In genomic region chr7:80613519-80613918, GRCh38 we compare ENCODE assay signal across 18 cellular contexts. TPM values are rescaled to one million over a fixed set of nuclear protein-coding genes. Genes with fewer than 3 reads are reported as not detected.
DNase-seq lines count a peak whose midpoint lies in the region; ATAC-seq and TF ChIP-seq lines count a peak whose summit lies in the region.
"Had no signal": no experiment of that assay in that cellular context is flagged by ENCODE, and none has a peak within 500 bp of the region (broad histone marks: within the 10 kb centered on the region; RNA-seq: fewer than 3 reads in every experiment).

No MANE protein-coding gene starts in this region.

- CTCF ChIA-PET in A673 (lab: Charles Lee) = no interaction called here

- H3K4me1 ChIP-seq in heart left ventricle = peaks cover 6 to 91% (median 55%) of the 10 kb centered on the region in 12 donors
- H3K4me1 ChIP-seq in right atrium auricular region = peaks cover 0 to 73% of the 10 kb centered on the region in 2 donors
- peaks cover 20% of the 10 kb centered on the region for H3K4me1 ChIP-seq in A673 (ENCODE audit: insufficient read depth, low read length, poor library complexity, severe bottlenecking)
- peaks cover 55% of the 10 kb centered on the region for H3K4me1 ChIP-seq in adipocyte (ENCODE audit: control insufficient read depth, insufficient read depth, low read length)
- peaks cover 90% of the 10 kb centered on the region for H3K4me1 ChIP-seq in psoas muscle

- BruUV-seq in A673 (replicated peaks; lab: Mats Ljungman, UMichigan) = no TSS peak

- POLR2A ChIA-PET in A673 (lab: Charles Lee; ENCODE audit: low non-redundant PET) = no interaction called here

- intact Hi-C loops in heart left ventricle (cut with DNase I) = no loop called here
- intact Hi-C loops in A673 (cut with micrococcal nuclease; ENCODE audit: unreplicated experiment) = no loop called here
- intact Hi-C loops in psoas muscle (cut with DNase I) = no loop called here

- H3K4me3 ChIP-seq in heart left ventricle (peak overlapping the region in 3 of 12 donors; percentile 0 to 7 (median 2)), right atrium auricular region (no peak overlapping the region), A673 (ENCODE audit: low read depth, low read length, poor library complexity, severe bottlenecking) (no peak overlapping the region), adipocyte (ENCODE audit: low read length) (no peak overlapping the region), psoas muscle (peak overlapping the region; percentile 35)
- H3K4me3 ChIP-seq: GM12878, GM23338 had no signal

- TF ChIP-seq CTCF in heart left ventricle (IDR thresholded peaks at IDR 0.05) = no peak
- TF ChIP-seq CTCF in right atrium auricular region (IDR thresholded peaks at IDR 0.05) = no peak
- TF ChIP-seq CTCF in A673 (conservative IDR thresholded peaks at IDR 0.05; ENCODE audit: low read depth, low read length) = no peak
- TF ChIP-seq CTCF in psoas muscle (IDR thresholded peaks at IDR 0.05) = no peak

- ATAC-seq in heart left ventricle (no peak), psoas muscle (no peak), HG03097 (IDR thresholded peaks at IDR 0.05; ENCODE audit: low FRiP score, unreplicated experiment) (no peak)
- ATAC-seq: GM12878, GM23338 had no signal

- H3K27me3 ChIP-seq in heart left ventricle (no peaks in the 10 kb centered on the region), right atrium auricular region (no peaks in the 10 kb centered on the region), A673 (replicated peaks; ENCODE audit: insufficient read depth, low read depth, low read length, poor library complexity) (no peaks in the 10 kb centered on the region), adipocyte (replicated peaks; ENCODE audit: control insufficient read depth, insufficient read depth, low read length) (no peaks in the 10 kb centered on the region), psoas muscle (ENCODE audit: insufficient read depth in 3 of 3, low read length in 2 of 3) (no peaks in the 10 kb centered on the region)

- no peak for TF ChIP-seq POLR2A in heart left ventricle (IDR thresholded peaks at IDR 0.05)

- peaks cover 0 to 2% (median 0%) of the 10 kb centered on the region in 12 donors for H3K9me3 ChIP-seq in heart left ventricle
- H3K9me3 ChIP-seq in right atrium auricular region = no peaks in the 10 kb centered on the region
- no peaks in the 10 kb centered on the region for H3K9me3 ChIP-seq in A673 (ENCODE audit: low read depth, low read length, poor library complexity, severe bottlenecking)
- peaks cover 2% of the 10 kb centered on the region for H3K9me3 ChIP-seq in adipocyte (ENCODE audit: control insufficient read depth, low read length)
- H3K9me3 ChIP-seq in psoas muscle = no peaks in the 10 kb centered on the region

- no peak for DNase-seq in heart left ventricle
- DNase-seq in right atrium auricular region (ENCODE audit: low spot score) = no peak
- no peak for DNase-seq in A673 (ENCODE audit: low spot score)
- DNase-seq in adipocyte (ENCODE audit: low read depth) = no peak
- DNase-seq in psoas muscle = no peak
- DNase-seq in activated CD4-positive, CD25-positive, alpha-beta regulatory T cell (lab: John Stamatoyannopoulos, UW) = no peak
- DNase-seq in effector CD4-positive, alpha-beta T cell = no peak
- DNase-seq: 8988T; C1 segment of cervical spinal cord; Calu3; CD4-positive, alpha-beta T cell; DMS 273 treated with DMSO at 0.1 percent for 48 hours; H9 had no signal

- H3K36me3 ChIP-seq in heart left ventricle (no peaks in the 10 kb centered on the region), right atrium auricular region (peaks cover 7% of the 10 kb centered on the region), A673 (ENCODE audit: insufficient read depth, low read length, poor library complexity, severe bottlenecking) (no peaks in the 10 kb centered on the region), adipocyte (ENCODE audit: control insufficient read depth, insufficient read depth, low read length, severe bottlenecking) (no peaks in the 10 kb centered on the region), psoas muscle (ENCODE audit: insufficient read depth in 1 of 2, low read depth in 1 of 2) (no peaks in the 10 kb centered on the region)

- H3K27ac ChIP-seq in heart left ventricle = peak overlapping the region; percentile 13 to 83 (median 70)
- peak overlapping the region in 1 of 2 donors; percentile 87 for H3K27ac ChIP-seq in right atrium auricular region
- peak overlapping the region; percentile 28 for H3K27ac ChIP-seq in A673 (ENCODE audit: low read depth, low read length, poor library complexity, severe bottlenecking)
- peak overlapping the region; percentile 87 for H3K27ac ChIP-seq in psoas muscle

- 33 to 80% (median 47%) methylated on average over 1 of the region's 1 CpG for WGBS in heart left ventricle, 4 donors
- 56 to 65% (median 62%) methylated on average over 1 of the region's 1 CpG for WGBS in psoas muscle, 3 donors

- peak overlapping the region; percentile 78 for H3K9ac ChIP-seq in adipocyte (ENCODE audit: low read length)

RNA-seq across cellular contexts. Expression of gene CD36, which starts 24.9 kb away (rescaled TPM):
- total RNA-seq in heart left ventricle (1,000 to 10,000 TPM in 7 of 9 donors, 100 to 1,000 TPM in 2; 891 to 1,960 (median 1,108) TPM), right atrium auricular region (1,000 to 10,000 TPM in 1 of 2 donors, 100 to 1,000 TPM in 1; 421 to 1,029 TPM), A673 (2021) (0.39 and 0.83 TPM in 2 replicates), psoas muscle (100 to 1,000 TPM; 149 to 662 (median 240) TPM)
- polyA plus RNA-seq in heart left ventricle (100 to 1,000 TPM; 289 to 529 TPM), psoas muscle (100 to 1,000 TPM; 166 to 273 (median 171) TPM)
- total RNA-seq: Calu3, Daoy, G401 had no signal

Comparison
In these comparisons a context has a peak if more than half of its experiments do, and no peak if none do; other contexts are left out.
1. RNA of gene CD36, which starts 24.9 kb away (total RNA-seq): 891 to 1,960 TPM in heart left ventricle, 421 to 1,029 TPM in right atrium auricular region and 149 to 662 TPM in psoas muscle; 0.39 to 0.83 TPM in A673; every median in the first group is over 10 times any median in the second.